Comparison of ENCODE assay signal across 29 cellular contexts in genomic region chr11:45075519-45075918, GRCh38.
"Had no signal": no experiment of that assay in that cellular context is flagged by ENCODE, and none has a peak within 500 bp of the region (broad histone marks: within the 10 kb centered on the region; RNA-seq: fewer than 3 reads in every experiment).

No MANE protein-coding gene starts in this region.

- DNase-seq: activated CD4-positive, alpha-beta memory T cell treated with anti-CD3 and anti-CD28 coated beads for 36 hours; activated CD4-positive, alpha-beta T cell treated with anti-CD3 and anti-CD28 coated beads for 36 hours; activated CD4-positive, alpha-beta T cell treated with anti-CD3 and anti-CD28 coated beads, Interleukin-2, amount 10 ng/mL, durations not matched to agents 24 days and 14 days; activated CD4-positive, CD25-positive, alpha-beta regulatory T cell; activated CD4-positive, CD25-positive, alpha-beta regulatory T cell treated with anti-CD3 and anti-CD28 coated beads, Interleukin-2, amount 50 U/mL, for 72 hours; activated CD8-positive, alpha-beta memory T cell treated with anti-CD3 and anti-CD28 coated beads, Interleukin-2, amount 10 ng/mL, durations not matched to agents 7 days and 5 days; activated CD8-positive, alpha-beta memory T cell treated with anti-CD3 and anti-CD28 coated beads, Interleukin-2, amount 50 U/mL, for 4 hours; activated CD8-positive, alpha-beta T cell treated with anti-CD3 and anti-CD28 coated beads, Interleukin-2, amount 10 ng/mL, durations not matched to agents 7 days and 5 days; activated effector memory CD4-positive, alpha-beta T cell treated with anti-CD3 and anti-CD28 coated beads, Interleukin-2, amount 50 U/mL, for 16 hours; activated naive CD4-positive, alpha-beta T cell treated with anti-CD3 and anti-CD28 coated beads for 36 hours; activated T-cell treated with anti-CD3 and anti-CD28 coated beads, Interleukin-2, amount 50 U/mL, for 1 hour; activated T-cell treated with anti-CD3 and anti-CD28 coated beads, Interleukin-2, amount 50 U/mL, for 48 hours; amniotic stem cell; anterior cingulate cortex; brain microvascular endothelial cell; caudate nucleus; cerebellar nuclear complex; colonic mucosa; effector CD8-positive, alpha-beta T cell; esophagus squamous epithelium; head of caudate nucleus; T-helper 1 cell; T-helper 17 cell; T1000 had no signal

- H3K9me3 Mint-ChIP-seq: activated CD4-positive, alpha-beta memory T cell treated with anti-CD3 and anti-CD28 coated beads for 36 hours; activated CD4-positive, alpha-beta T cell treated with anti-CD3 and anti-CD28 coated beads, Interleukin-2, amount 10 ng/mL, durations not matched to agents 24 days and 14 days; activated naive CD4-positive, alpha-beta T cell treated with anti-CD3 and anti-CD28 coated beads for 36 hours; activated T-helper 1 cell treated with anti-CD3 and anti-CD28 coated beads, Interleukin-12 subunit alpha, Interleukin-12 subunit beta, Interleukin-2, Interleukin-4 antibody, amounts not matched to agents 30 ng/mL and 10 ng/mL and 1 ng/mL, durations not matched to agents 14 hours and 24 hours and 36 hours; activated T-helper 2 cell treated with anti-CD3 and anti-CD28 coated beads, Interferon-gamma antibody, Interleukin-2, Interleukin-4, amounts not matched to agents 10 μg/mL and 5 μg/mL and 100 μg/mL, durations not matched to agents 14 hours and 24 hours and 36 hours; T-helper 2 cell treated with Interferon-gamma antibody and Interleukin-4, amounts not matched to agents 5 μg/mL and 100 μg/mL, for 36 hours had no signal

- H3K27me3 ChIP-seq: colonic mucosa, esophagus squamous epithelium had no signal

- H3K27me3 Mint-ChIP-seq: activated CD4-positive, alpha-beta memory T cell treated with anti-CD3 and anti-CD28 coated beads for 36 hours; activated CD4-positive, alpha-beta T cell treated with anti-CD3 and anti-CD28 coated beads for 36 hours; activated naive CD8-positive, alpha-beta T cell had no signal

- ATAC-seq: activated CD4-positive, alpha-beta T cell treated with anti-CD3 and anti-CD28 coated beads for 36 hours; activated CD8-positive, alpha-beta memory T cell treated with anti-CD3 and anti-CD28 coated beads, Interleukin-2, amount 10 ng/mL, durations not matched to agents 7 days and 5 days; activated CD8-positive, alpha-beta T cell treated with anti-CD3 and anti-CD28 coated beads, Interleukin-2, amount 10 ng/mL, durations not matched to agents 7 days and 5 days; T-helper 17 cell had no signal

- H3K36me3 Mint-ChIP-seq: activated CD4-positive, alpha-beta memory T cell treated with anti-CD3 and anti-CD28 coated beads for 36 hours; activated CD8-positive, alpha-beta memory T cell treated with anti-CD3 and anti-CD28 coated beads, Interleukin-2, amount 10 ng/mL, durations not matched to agents 7 days and 5 days; activated naive CD8-positive, alpha-beta T cell had no signal

- H3K9me3 ChIP-seq: colonic mucosa, esophagus squamous epithelium had no signal

- H3K4me3 Mint-ChIP-seq: activated CD4-positive, alpha-beta memory T cell treated with anti-CD3 and anti-CD28 coated beads for 36 hours; activated CD4-positive, alpha-beta T cell treated with anti-CD3 and anti-CD28 coated beads for 36 hours; activated CD4-positive, alpha-beta T cell treated with anti-CD3 and anti-CD28 coated beads, Interleukin-2, amount 10 ng/mL, durations not matched to agents 24 days and 14 days; activated CD8-positive, alpha-beta memory T cell treated with anti-CD3 and anti-CD28 coated beads, Interleukin-2, amount 10 ng/mL, durations not matched to agents 7 days and 5 days; activated CD8-positive, alpha-beta T cell treated with anti-CD3 and anti-CD28 coated beads, Interleukin-2, amount 10 ng/mL, durations not matched to agents 7 days and 5 days; activated naive CD4-positive, alpha-beta T cell treated with anti-CD3 and anti-CD28 coated beads for 36 hours; activated naive CD8-positive, alpha-beta T cell; activated T-helper 1 cell treated with anti-CD3 and anti-CD28 coated beads, Interleukin-12 subunit alpha, Interleukin-12 subunit beta, Interleukin-2, Interleukin-4 antibody, amounts not matched to agents 30 ng/mL and 10 ng/mL and 1 ng/mL, durations not matched to agents 14 hours and 24 hours and 36 hours; T-helper 17 cell; T-helper 2 cell treated with Interferon-gamma antibody and Interleukin-4, amounts not matched to agents 5 μg/mL and 100 μg/mL, for 36 hours had no signal

- H3K4me3 ChIP-seq: colonic mucosa, esophagus squamous epithelium had no signal

- H3K36me3 ChIP-seq: brain microvascular endothelial cell, colonic mucosa, esophagus squamous epithelium had no signal

- H3K27ac Mint-ChIP-seq: activated CD4-positive, alpha-beta memory T cell treated with anti-CD3 and anti-CD28 coated beads for 36 hours; activated CD4-positive, alpha-beta T cell treated with anti-CD3 and anti-CD28 coated beads for 36 hours; activated CD4-positive, alpha-beta T cell treated with anti-CD3 and anti-CD28 coated beads, Interleukin-2, amount 10 ng/mL, durations not matched to agents 24 days and 14 days; activated CD8-positive, alpha-beta memory T cell treated with anti-CD3 and anti-CD28 coated beads, Interleukin-2, amount 10 ng/mL, durations not matched to agents 7 days and 5 days; activated CD8-positive, alpha-beta T cell treated with anti-CD3 and anti-CD28 coated beads, Interleukin-2, amount 10 ng/mL, durations not matched to agents 7 days and 5 days; activated naive CD4-positive, alpha-beta T cell treated with anti-CD3 and anti-CD28 coated beads for 36 hours; activated naive CD8-positive, alpha-beta T cell; activated T-helper 1 cell treated with anti-CD3 and anti-CD28 coated beads, Interleukin-12 subunit alpha, Interleukin-12 subunit beta, Interleukin-2, Interleukin-4 antibody, amounts not matched to agents 30 ng/mL and 10 ng/mL and 1 ng/mL, durations not matched to agents 14 hours and 24 hours and 36 hours; activated T-helper 2 cell treated with anti-CD3 and anti-CD28 coated beads, Interferon-gamma antibody, Interleukin-2, Interleukin-4, amounts not matched to agents 10 μg/mL and 5 μg/mL and 100 μg/mL, durations not matched to agents 14 hours and 24 hours and 36 hours; T-helper 17 cell; T-helper 2 cell treated with Interferon-gamma antibody and Interleukin-4, amounts not matched to agents 5 μg/mL and 100 μg/mL, for 36 hours had no signal

- H3K27ac ChIP-seq: brain microvascular endothelial cell, colonic mucosa, epithelial cell of prostate, esophagus squamous epithelium had no signal
